Comparison of ENCODE assay signal across 14 cellular contexts in the genomic region with DNA sequence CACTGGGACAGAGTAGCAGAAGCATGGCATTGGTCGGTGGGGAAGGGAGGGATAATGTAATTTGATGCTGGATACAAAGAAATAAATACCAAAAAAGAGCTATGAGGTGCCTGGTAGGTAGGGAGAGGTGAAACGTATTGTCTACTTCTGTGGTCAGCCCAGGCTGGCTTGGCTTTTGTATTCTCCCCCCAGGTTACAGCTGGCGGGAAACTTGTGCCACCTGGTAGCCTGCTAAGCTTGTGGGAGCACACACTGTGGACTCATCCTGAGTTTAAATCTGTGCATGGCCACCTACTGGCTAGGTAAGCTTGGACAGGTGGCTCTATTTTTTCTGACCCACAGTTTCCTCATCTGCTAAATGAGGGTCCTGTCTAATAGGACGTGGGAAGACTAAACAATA.
DNase-seq lines count a peak whose midpoint lies in the region; ATAC-seq and TF ChIP-seq lines count a peak whose summit lies in the region.
"Had no signal": no experiment of that assay in that cellular context is flagged by ENCODE, and none has a peak within 500 bp of the region (broad histone marks: within the 10 kb centered on the region; RNA-seq: fewer than 3 reads in every experiment).

No MANE protein-coding gene starts in this region.

- H3K4me1 ChIP-seq in PC-3 (ENCODE audit: insufficient read depth, low read length), result peaks cover 10% of the 10 kb centered on the region; the same call in 1 of the 2 replicates

- no peaks in the 10 kb centered on the region for H3F3A ChIP-seq in PC-3 (ENCODE audit: low read length, unreplicated experiment)

- DNase-seq in COLO668 (lab: John Stamatoyannopoulos, UW; ENCODE audit: unreplicated experiment) (peak; percentile 69), GM12865 (ENCODE audit: low read depth) (peak; percentile 17), PC-3 (peak; percentile 53), coronary artery (ENCODE audit: low spot score) (peak; percentile 33), NOMO-1 (lab: John Stamatoyannopoulos, UW; ENCODE audit: unreplicated experiment in 2 of 2) (no peak)
- DNase-seq in activated naive CD4-positive, alpha-beta T cell treated with anti-CD3 and anti-CD28 coated beads, Interleukin-2, amount 10 ng/mL, durations not matched to agents 7 days and 5 days, result no peak
- DNase-seq: C1 segment of cervical spinal cord; CD4-positive, alpha-beta T cell; DMS79; EL had no signal

- no peaks in the 10 kb centered on the region for H3K79me2 ChIP-seq in PC-3 (ENCODE audit: low read length)

- no peak overlapping the region for H2AFZ ChIP-seq in PC-3 (ENCODE audit: low read length)

- intact Hi-C loops in PC-3 (cut with micrococcal nuclease), result no loop called here

- no peak overlapping the region for H3K4me2 ChIP-seq in PC-3 (ENCODE audit: low read length)

- POLR2A ChIA-PET in PC-3 (lab: Charles Lee; ENCODE audit: unreplicated experiment), result no interaction called here

- no peak overlapping the region for H3K4me3 ChIP-seq in GM12865 (ENCODE audit: low read depth, low read length)
- no peak overlapping the region for H3K4me3 ChIP-seq in PC-3 (ENCODE audit: low read length)
- no peak overlapping the region for H3K4me3 ChIP-seq in coronary artery

- H3K27me3 ChIP-seq in PC-3 (ENCODE audit: low read length), result no peaks in the 10 kb centered on the region

- no peak overlapping the region for H3K9ac ChIP-seq in PC-3 (ENCODE audit: low read length)

- no TSS peak for BruUV-seq in PC-3 (replicated peaks; lab: Mats Ljungman, UMichigan)

- H3K9me3 ChIP-seq in PC-3 (ENCODE audit: low read length), result no peaks in the 10 kb centered on the region

- no peak for TF ChIP-seq CTCF in GM12865 (IDR thresholded peaks at IDR 0.05; ENCODE audit: insufficient read depth, low read depth, low read length, missing control alignments)
- peak; percentile 31; the same call in 1 of the 2 replicates for TF ChIP-seq CTCF in PC-3 (conservative IDR thresholded peaks at IDR 0.05; ENCODE audit: low read depth, low read length)
- no peak for TF ChIP-seq CTCF in coronary artery (IDR thresholded peaks at IDR 0.05)

- no peaks in the 10 kb centered on the region for H3K36me3 Mint-ChIP-seq in activated naive CD4-positive, alpha-beta T cell treated with anti-CD3 and anti-CD28 coated beads, Interleukin-2, amount 10 ng/mL, durations not matched to agents 7 days and 5 days

- H3K4me3 Mint-ChIP-seq in activated naive CD4-positive, alpha-beta T cell treated with anti-CD3 and anti-CD28 coated beads, Interleukin-2, amount 10 ng/mL, durations not matched to agents 7 days and 5 days, result no peak overlapping the region
- H3K4me3 Mint-ChIP-seq: B cell; CD4-positive, alpha-beta T cell had no signal

- CTCF ChIA-PET in PC-3 (lab: Charles Lee), result no interaction called here
- CTCF ChIA-PET in activated naive CD4-positive, alpha-beta T cell treated with anti-CD3 and anti-CD28 coated beads, Interleukin-2, amount 10 ng/mL, durations not matched to agents 7 days and 5 days (lab: Charles Lee), result no interaction called here

- H3K9me3 Mint-ChIP-seq in activated naive CD4-positive, alpha-beta T cell treated with anti-CD3 and anti-CD28 coated beads, Interleukin-2, amount 10 ng/mL, durations not matched to agents 7 days and 5 days, result no peaks in the 10 kb centered on the region
- H3K9me3 Mint-ChIP-seq: CD4-positive, alpha-beta T cell had no signal

- H3K27ac Mint-ChIP-seq in activated naive CD4-positive, alpha-beta T cell treated with anti-CD3 and anti-CD28 coated beads, Interleukin-2, amount 10 ng/mL, durations not matched to agents 7 days and 5 days, result no peak overlapping the region
- H3K27ac Mint-ChIP-seq: B cell; CD4-positive, alpha-beta T cell had no signal

- H3K4me1 Mint-ChIP-seq in activated naive CD4-positive, alpha-beta T cell treated with anti-CD3 and anti-CD28 coated beads, Interleukin-2, amount 10 ng/mL, durations not matched to agents 7 days and 5 days, result no peaks in the 10 kb centered on the region

- H3K27me3 Mint-ChIP-seq in activated naive CD4-positive, alpha-beta T cell treated with anti-CD3 and anti-CD28 coated beads, Interleukin-2, amount 10 ng/mL, durations not matched to agents 7 days and 5 days, result peaks cover 4% of the 10 kb centered on the region

- ATAC-seq in PC-3 (peak; percentile 22; the same call in 1 of the 2 replicates), GM19023 (IDR thresholded peaks at IDR 0.05; ENCODE audit: unreplicated experiment) (no peak)
- ATAC-seq: HCT116 had no signal

- no peak overlapping the region for H3K27ac ChIP-seq in PC-3 (ENCODE audit: low read length)
- H3K27ac ChIP-seq in coronary artery, result no peak overlapping the region
- H3K27ac ChIP-seq: HL-60 had no signal

- no peaks in the 10 kb centered on the region for H4K20me1 ChIP-seq in PC-3 (ENCODE audit: low read length)

- H3K9me2 ChIP-seq in PC-3 (replicated peaks; ENCODE audit: low read length), result no peaks in the 10 kb centered on the region

- H3K36me3 ChIP-seq in PC-3 (ENCODE audit: low read depth, low read length), result no peaks in the 10 kb centered on the region

Comparison
In these comparisons a context has a peak if more than half of its experiments do, and no peak if none do; other contexts are left out.
1. DNase-seq: peak in COLO668 (single experiment), GM12865 (single experiment), PC-3 (single experiment) and coronary artery (single experiment); none in NOMO-1 (0 of 2) and activated naive CD4-positive, alpha-beta T cell treated with anti-CD3 and anti-CD28 coated beads, Interleukin-2, amount 10 ng/mL, durations not matched to agents 7 days and 5 days (single experiment).